8 cellular contexts compared by ENCODE assay signal in the genomic region with DNA sequence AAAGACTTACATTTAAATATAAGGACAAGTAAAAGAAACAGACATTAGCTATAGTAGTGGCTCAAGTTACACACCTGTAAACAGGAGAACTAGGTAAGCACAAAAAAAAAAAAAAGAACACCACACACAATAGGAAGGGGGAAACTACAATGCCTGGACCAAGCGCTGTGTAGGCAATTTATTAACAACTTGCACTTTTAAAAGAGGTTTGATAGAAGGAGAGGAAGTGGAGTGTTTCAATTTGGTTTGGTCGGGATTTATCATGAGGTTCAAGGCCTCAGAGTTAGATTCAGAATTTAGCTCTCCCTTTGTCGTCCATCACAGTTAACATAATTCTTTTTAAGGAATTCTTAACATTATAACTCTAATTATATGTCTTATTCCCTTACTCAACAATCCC. TPM values are rescaled to one million over a fixed set of nuclear protein-coding genes. Genes with fewer than 3 reads are reported as not detected.
DNase-seq lines count a peak whose midpoint lies in the region; ATAC-seq and TF ChIP-seq lines count a peak whose summit lies in the region.

No MANE protein-coding gene starts in this region.

- H3K4me1 ChIP-seq in HAP-1 (peaks cover 24% of the 10 kb centered on the region), right lobe of liver (peaks cover 0 to 7% (median 2%) of the 10 kb centered on the region in 4 donors)

- H3K36me3 Mint-ChIP-seq in activated naive CD8-positive, alpha-beta T cell treated with anti-CD3 and anti-CD28 coated beads for 36 hours, result no peaks in the 10 kb centered on the region

- no peak for TF ChIP-seq POLR2A in right lobe of liver (IDR thresholded peaks at IDR 0.05)

- ATAC-seq in right lobe of liver (no peak), HG02798 (IDR thresholded peaks at IDR 0.05; ENCODE audit: poor library complexity, unreplicated experiment) (no peak)

- H3K4me3 ChIP-seq in HAP-1 (peak overlapping the region; percentile 56), right lobe of liver (peak overlapping the region in 1 of 3 donors; percentile 81)

- WGBS in right lobe of liver (ENCODE audit: insufficient coverage, low coverage, low lambda C conversion rate, missing lambda C conversion rate), result 50% methylated on average over 3 of the region's 3 CpGs

- intact Hi-C loops in right lobe of liver (cut with DNase I), result no loop called here

- H3K27me3 ChIP-seq in HAP-1 (ENCODE audit: low read depth), result no peaks in the 10 kb centered on the region
- H3K27me3 ChIP-seq in right lobe of liver, result no peaks in the 10 kb centered on the region

- H3K36me3 ChIP-seq in HAP-1 (replicated peaks) (no peaks in the 10 kb centered on the region), right lobe of liver (no peaks in the 10 kb centered on the region)

- no peak for DNase-seq in HAP-1 (ENCODE audit: low spot score in 2 of 2)
- DNase-seq in activated naive CD8-positive, alpha-beta T cell treated with anti-CD3 and anti-CD28 coated beads for 36 hours, result no peak
- no peak for DNase-seq in right lobe of liver
- no peak for DNase-seq in NCI-H1436 treated with DMSO at 0.1 percent for 48 hours (lab: John Stamatoyannopoulos, UW)
- no peak for DNase-seq in stimulated activated CD4-positive, alpha-beta T cell treated with anti-CD3 and anti-CD28 coated beads, Interleukin-2, amount 100 ng/mL, for 48 hours
- no peak for DNase-seq in DMS79 treated with DMSO at 0.1 percent for 48 hours (lab: John Stamatoyannopoulos, UW)

- TF ChIP-seq CTCF in 22Rv1 (IDR thresholded peaks at IDR 0.05) (no peak), right lobe of liver (IDR thresholded peaks at IDR 0.05) (no peak)

- in situ Hi-C loops in HAP-1 (cut with MboI; ENCODE audit: low sequenced_read_pairs), result no loop called here

- peaks cover 8% of the 10 kb centered on the region for H3K4me1 Mint-ChIP-seq in activated naive CD8-positive, alpha-beta T cell treated with anti-CD3 and anti-CD28 coated beads for 36 hours

- H3K27ac ChIP-seq in 22Rv1, result peak overlapping the region; percentile 71
- H3K27ac ChIP-seq in right lobe of liver, result peak overlapping the region in 2 of 3 donors; percentile 58 to 76

- peak overlapping the region; percentile 89 for H3K27ac Mint-ChIP-seq in activated naive CD8-positive, alpha-beta T cell treated with anti-CD3 and anti-CD28 coated beads for 36 hours

- H3K4me3 Mint-ChIP-seq in activated naive CD8-positive, alpha-beta T cell treated with anti-CD3 and anti-CD28 coated beads for 36 hours, result peak overlapping the region; percentile 86

- no peaks in the 10 kb centered on the region for H3K9me3 Mint-ChIP-seq in activated naive CD8-positive, alpha-beta T cell treated with anti-CD3 and anti-CD28 coated beads for 36 hours

- H3K9me3 ChIP-seq in HAP-1 (no peaks in the 10 kb centered on the region), right lobe of liver (no peaks in the 10 kb centered on the region)

- no peaks in the 10 kb centered on the region for H3K27me3 Mint-ChIP-seq in activated naive CD8-positive, alpha-beta T cell treated with anti-CD3 and anti-CD28 coated beads for 36 hours

RNA-seq across cellular contexts. Expression of gene USP49, which starts 1.1 kb away (rescaled TPM):
- 1 to 10 TPM; 4.4 to 4.5 TPM for total RNA-seq in activated naive CD8-positive, alpha-beta T cell treated with anti-CD3 and anti-CD28 coated beads for 36 hours
- total RNA-seq in right lobe of liver, result 1 to 10 TPM in 5 of 6 experiments, under 1 TPM in 1; 0.87 to 2.0 (median 1.3) TPM

RNA-seq across cellular contexts. Expression of gene MED20, which starts 24.7 kb away (rescaled TPM):
- total RNA-seq in activated naive CD8-positive, alpha-beta T cell treated with anti-CD3 and anti-CD28 coated beads for 36 hours, result 10 to 100 TPM; 19.8 to 22.3 TPM
- 10 to 100 TPM in 1 of 6 experiments, 1 to 10 TPM in 5; 7.2 to 10.8 (median 7.7) TPM for total RNA-seq in right lobe of liver

RNA-seq across cellular contexts. Expression of gene BYSL, which starts 25.0 kb away (rescaled TPM):
- total RNA-seq in activated naive CD8-positive, alpha-beta T cell treated with anti-CD3 and anti-CD28 coated beads for 36 hours, result 10 to 100 TPM; 75.7 to 79.1 TPM
- total RNA-seq in right lobe of liver, result 10 to 100 TPM in 1 of 6 experiments, 1 to 10 TPM in 5; 3.7 to 10.8 (median 8.4) TPM

RNA-seq across cellular contexts. Expression of gene CCND3, which starts 45.3 kb away (rescaled TPM):
- 100 to 1,000 TPM; 396 to 403 TPM for total RNA-seq in activated naive CD8-positive, alpha-beta T cell treated with anti-CD3 and anti-CD28 coated beads for 36 hours
- total RNA-seq in right lobe of liver, result 10 to 100 TPM; 11.3 to 51.9 (median 14.2) TPM

Comparison
In these comparisons a context has a peak if more than half of its experiments do, and no peak if none do; other contexts are left out.
1. RNA of gene BYSL, which starts 25.0 kb away (total RNA-seq): 75.7 to 79.1 TPM in activated naive CD8-positive, alpha-beta T cell treated with anti-CD3 and anti-CD28 coated beads for 36 hours; 3.7 to 10.8 TPM in right lobe of liver; every median in the first group is over 4 times any median in the second.